ENCODE assay signal across 12 cellular contexts in genomic region chr4:10079951-10080873, GRCh38. TPM values are rescaled to one million over a fixed set of nuclear protein-coding genes. Genes with fewer than 3 reads are reported as not detected.
DNase-seq lines count a peak whose midpoint lies in the region; ATAC-seq, FAIRE-seq and TF ChIP-seq lines count a peak whose summit lies in the region.
"Had no signal": no experiment of that assay in that cellular context is flagged by ENCODE, and none has a peak within 500 bp of the region (broad histone marks: within the 10 kb centered on the region; RNA-seq: fewer than 3 reads in every experiment).

No MANE protein-coding gene starts in this region.

- H3K9me3 ChIP-seq in body of pancreas: no peaks in the 10 kb centered on the region

- no peak overlapping the region for H3K27ac ChIP-seq in body of pancreas

- no peak for TF ChIP-seq POLR2A in body of pancreas (IDR thresholded peaks at IDR 0.05)

- ATAC-seq in body of pancreas (no peak), left lobe of liver (peak; percentile 64)
- ATAC-seq: stimulated activated naive CD8-positive, alpha-beta T cell treated with anti-CD3 and anti-CD28 coated beads, Interleukin-15, amount 100 ng/mL, for 72 hours had no signal

- no peak for FAIRE-seq in D721Med (lab: Jason Lieb, UNC)
- FAIRE-seq: H54 had no signal

- intact Hi-C loops in body of pancreas (cut with DNase I): no loop called here

- 83 to 84% methylated on average over 10 to 13 of the region's 13 CpGs for WGBS in body of pancreas, 2 donors

- peaks cover 8 to 69% of the 10 kb centered on the region in 2 donors for H3K36me3 ChIP-seq in body of pancreas (replicated peaks in 1 of 2; ENCODE audit: insufficient read depth in 1 of 2, low read depth in 2 of 2)

- H3K4me3 ChIP-seq in body of pancreas: no peak overlapping the region

- no peak for TF ChIP-seq CTCF in D721Med (IDR thresholded peaks at IDR 0.05; ENCODE audit: insufficient read depth, missing control alignments)
- TF ChIP-seq CTCF in body of pancreas (IDR thresholded peaks at IDR 0.05): no peak

- H3K27me3 ChIP-seq in body of pancreas: no peaks in the 10 kb centered on the region

- peak; percentile 7 for DNase-seq in 8988T
- peak; percentile 18 for DNase-seq in D721Med (ENCODE audit: insufficient read length, low spot score)
- DNase-seq in body of pancreas: peak in 3 of 4 donors; percentile 3 to 10 (median 7)
- DNase-seq in left lobe of liver (ENCODE audit: low spot score): no peak
- no peak for DNase-seq in kidney tubule cell (ENCODE audit: low spot score)
- no peak for DNase-seq in NCI-H1436 (lab: John Stamatoyannopoulos, UW)
- no peak for DNase-seq in SK-N-DZ (ENCODE audit: low spot score)
- DNase-seq in DMS53 treated with DMSO at 0.1 percent for 48 hours (lab: John Stamatoyannopoulos, UW; ENCODE audit: unreplicated experiment): no peak
- DNase-seq: activated CD4-positive, alpha-beta T cell treated with anti-CD3 and anti-CD28 coated beads, Interleukin-2, amount 50 U/mL, for 4 hours; stimulated activated CD4-positive, alpha-beta T cell treated with anti-CD3 and anti-CD28 coated beads, Interleukin-4, amount 100 ng/mL, for 1 hour; stimulated activated naive CD8-positive, alpha-beta T cell treated with anti-CD3 and anti-CD28 coated beads, Interleukin-15, amount 100 ng/mL, for 72 hours had no signal

- no peaks in the 10 kb centered on the region for H3K4me1 ChIP-seq in body of pancreas

RNA-seq across cellular contexts. Expression of gene WDR1, which starts 36.4 kb away (rescaled TPM):
- total RNA-seq in body of pancreas: 10 to 100 TPM; 46.1 to 51.9 TPM
- 69.5 TPM for total RNA-seq in left lobe of liver
- polyA plus RNA-seq in SK-N-DZ (2014; cell fraction: cytosol; rRNA removed): 51.3 and 55.2 TPM in 2 replicates
- 42.2 and 42.5 TPM in 2 replicates for polyA plus RNA-seq in SK-N-DZ (2014; cell fraction: nucleus; rRNA removed)

RNA-seq across cellular contexts. Expression of gene SLC2A9, which starts 58.9 kb away (rescaled TPM):
- total RNA-seq in body of pancreas (1 to 10 TPM; 1.6 to 8.6 TPM), left lobe of liver (21.7 TPM)
- polyA plus RNA-seq in SK-N-DZ (2014; cell fraction: cytosol; rRNA removed): not detected in 2 replicates
- not detected in 2 replicates for polyA plus RNA-seq in SK-N-DZ (2014; cell fraction: nucleus; rRNA removed)

Comparison
In these comparisons a context has a peak if more than half of its experiments do, and no peak if none do; other contexts are left out.
1. DNase-seq: peak in 8988T (single experiment), D721Med (single experiment) and body of pancreas (3 of 4); none in left lobe of liver (single experiment), kidney tubule cell (single experiment), NCI-H1436 (single experiment), SK-N-DZ (single experiment) and DMS53 treated with DMSO at 0.1 percent for 48 hours (single experiment).